10 cellular contexts compared by ENCODE assay signal in the genomic region with DNA sequence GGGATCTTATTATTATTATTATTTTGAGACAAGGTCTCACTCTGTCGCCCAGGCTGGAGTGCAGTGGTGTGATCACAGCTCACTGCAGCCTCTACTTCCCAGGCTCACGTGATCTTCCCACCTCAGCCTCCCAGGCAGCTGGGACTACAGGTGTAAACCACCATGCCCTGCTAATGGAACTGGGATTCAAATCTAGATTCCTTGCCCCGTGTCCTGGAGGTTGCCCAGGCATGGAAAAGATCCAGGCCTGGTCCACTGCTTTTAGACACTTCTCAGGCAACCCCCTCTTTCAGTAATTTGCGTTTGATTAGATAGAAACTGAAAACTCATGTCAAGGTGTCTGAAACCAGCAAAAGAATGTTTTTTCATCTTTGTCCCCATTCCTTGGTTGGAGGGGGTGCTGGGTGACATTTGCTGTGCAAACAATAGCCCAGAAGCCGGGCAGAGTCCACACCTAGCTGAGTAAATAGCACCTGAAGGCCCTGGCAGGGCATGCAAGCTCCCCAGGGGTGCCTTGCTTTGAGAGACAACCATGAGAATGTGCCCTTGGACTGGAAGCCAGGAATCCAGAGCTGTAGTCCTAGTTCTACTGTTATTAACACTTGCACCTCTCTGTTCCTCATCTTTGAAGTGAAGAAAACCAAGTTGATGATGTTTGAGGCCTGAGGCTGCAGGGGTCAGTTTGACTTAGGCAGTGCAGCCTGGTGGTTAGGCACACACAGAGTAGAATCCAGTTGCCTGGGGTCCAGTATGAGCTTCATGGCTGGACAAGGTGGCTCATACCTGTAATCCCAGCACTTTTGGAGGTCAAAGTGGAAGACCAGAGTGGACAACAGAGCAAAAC. TPM values are rescaled to one million over a fixed set of nuclear protein-coding genes. Genes with fewer than 3 reads are reported as not detected.
DNase-seq lines count a peak whose midpoint lies in the region; ATAC-seq and TF ChIP-seq lines count a peak whose summit lies in the region.
"Had no signal": no experiment of that assay in that cellular context is flagged by ENCODE, and none has a peak within 500 bp of the region (broad histone marks: within the 10 kb centered on the region; RNA-seq: fewer than 3 reads in every experiment).

No MANE protein-coding gene starts in this region.

- H3K9me3 ChIP-seq in BLaER1 treated with 17β-estradiol and CSF1 and Interleukin-3, amounts not matched to agents 10 nM and 100 nM (replicated peaks in 1 of 11): no peaks in the 10 kb centered on the region
- H3K9me3 ChIP-seq in mucosa of descending colon (no peaks in the 10 kb centered on the region), ovary (no peaks in the 10 kb centered on the region), aorta (ENCODE audit: control insufficient read depth, low read length) (no peaks in the 10 kb centered on the region)

- 69 to 76% (median 73%) methylated on average over 5 of the region's 5 CpGs for WGBS in ovary, 3 donors
- 74 to 90% methylated on average over 5 of the region's 5 CpGs for WGBS in aorta, 2 donors

- H3K4me1 ChIP-seq in BLaER1 treated with 17β-estradiol and CSF1 and Interleukin-3, amounts not matched to agents 10 nM and 100 nM: peaks cover 93 to 100% (median 95%) of the 10 kb centered on the region in 10 experiments
- H3K4me1 ChIP-seq in mucosa of descending colon (ENCODE audit: low read depth) (peaks cover 31% of the 10 kb centered on the region), ovary (ENCODE audit: insufficient read depth) (peaks cover 7% of the 10 kb centered on the region), aorta (ENCODE audit: control insufficient read depth in 1 of 2, insufficient read depth in 2 of 2, low read length in 2 of 2) (no peaks in the 10 kb centered on the region)

- no peaks in the 10 kb centered on the region for H3K27me3 ChIP-seq in BLaER1 treated with 17β-estradiol and CSF1 and Interleukin-3, amounts not matched to agents 10 nM and 100 nM
- H3K27me3 ChIP-seq in ovary (no peaks in the 10 kb centered on the region), aorta (ENCODE audit: control insufficient read depth in 1 of 2, insufficient read depth in 2 of 2, low read length in 1 of 2) (no peaks in the 10 kb centered on the region)

- DNase-seq in NCI-H146 treated with DMSO at 0.1 percent for 48 hours (lab: John Stamatoyannopoulos, UW; ENCODE audit: unreplicated experiment) (peak; percentile 26), mucosa of descending colon (peak; percentile 65 to 72 (median 70)), ovary (no peak), AG08395 (ENCODE audit: low spot score) (no peak), aorta (no peak)
- DNase-seq: midbrain had no signal

- peak overlapping the region; percentile 79 to 99 (median 91) for H3K4me2 ChIP-seq in BLaER1 treated with 17β-estradiol and CSF1 and Interleukin-3, amounts not matched to agents 10 nM and 100 nM

- H3K27ac ChIP-seq in BLaER1 treated with 17β-estradiol and CSF1 and Interleukin-3, amounts not matched to agents 10 nM and 100 nM: peak overlapping the region; percentile 68 to 99 (median 91); a peak in 21 of 22 replicates
- H3K27ac ChIP-seq in ovary (peak overlapping the region in 1 of 2 donors; percentile 56), aorta (ENCODE audit: low read depth in 1 of 2, low read length in 2 of 2) (no peak overlapping the region)
- H3K27ac ChIP-seq: SK-N-MC had no signal

- intact Hi-C loops in mucosa of descending colon (cut with DNase I, micrococcal nuclease) (loop anchor here in 1 of 2 donors (10.0 kb wide), 1 partner anchor 215 kb away; no protein-coding TSS in a partner anchor), ovary (cut with DNase I) (loop anchor here in 1 of 4 donors (10.0 kb wide), 1 partner anchor 215 kb away; no protein-coding TSS in a partner anchor), aorta (cut with DNase I) (loop anchor here (10.0 kb wide), 2 partner anchors 765 to 795 kb away; no protein-coding TSS in a partner anchor)

- no peak for TF ChIP-seq EP300 in ovary (IDR thresholded peaks at IDR 0.05)

- no peak for TF ChIP-seq POLR2A in ovary (IDR thresholded peaks at IDR 0.05)

- peak overlapping the region; percentile 57 to 79 (median 73); a peak in 20 of 22 replicates for H3K9ac ChIP-seq in BLaER1 treated with 17β-estradiol and CSF1 and Interleukin-3, amounts not matched to agents 10 nM and 100 nM

- H4K20me1 ChIP-seq in BLaER1 treated with 17β-estradiol and CSF1 and Interleukin-3, amounts not matched to agents 10 nM and 100 nM: no peaks in the 10 kb centered on the region

- no peak for TF ChIP-seq CTCF in mucosa of descending colon (IDR thresholded peaks at IDR 0.05)
- no peak for TF ChIP-seq CTCF in ovary (IDR thresholded peaks at IDR 0.05)

- peak; percentile 51 for ATAC-seq in GM19035 (IDR thresholded peaks at IDR 0.05; ENCODE audit: unreplicated experiment)
- ATAC-seq in mucosa of descending colon: peak; percentile 72
- ATAC-seq in HG02610 (IDR thresholded peaks at IDR 0.05; ENCODE audit: unreplicated experiment): no peak
- ATAC-seq in aorta (ENCODE audit: low FRiP score): no peak

- peaks cover 0 to 3% (median 0%) of the 10 kb centered on the region in 11 experiments; a peak in 1 of 22 replicates for H3K36me3 ChIP-seq in BLaER1 treated with 17β-estradiol and CSF1 and Interleukin-3, amounts not matched to agents 10 nM and 100 nM
- H3K36me3 ChIP-seq in mucosa of descending colon (ENCODE audit: low read depth) (no peaks in the 10 kb centered on the region), ovary (no peaks in the 10 kb centered on the region), aorta (ENCODE audit: control insufficient read depth in 1 of 2, insufficient read depth in 2 of 2, low read length in 1 of 2) (no peaks in the 10 kb centered on the region)

- H3K4me3 ChIP-seq in BLaER1 treated with 17β-estradiol and CSF1 and Interleukin-3, amounts not matched to agents 10 nM and 100 nM: peak overlapping the region in 4 of 10 experiments; percentile 12 to 58 (median 40); a peak in 2 of 20 replicates
- H3K4me3 ChIP-seq in mucosa of descending colon (no peak overlapping the region), ovary (no peak overlapping the region), aorta (ENCODE audit: low read length in 2 of 2) (no peak overlapping the region)
- H3K4me3 ChIP-seq: SK-N-MC had no signal

RNA-seq across cellular contexts. Expression of a gene that starts 19.1 kb away (rescaled TPM):
- total RNA-seq in mucosa of descending colon (100 to 1,000 TPM; 116 to 238 (median 132) TPM), ovary (100 to 1,000 TPM; 115 to 229 (median 138) TPM), aorta (100 to 1,000 TPM; 118 to 143 TPM)
- polyA plus RNA-seq in ovary (100 to 1,000 TPM in 1 of 2 donors, 10 to 100 TPM in 1; 53.1 to 154 TPM), aorta (10 to 100 TPM; 49.3 to 73.5 TPM)

RNA-seq across cellular contexts. Expression of a gene that starts 47.0 kb away (rescaled TPM):
- total RNA-seq in mucosa of descending colon (10 to 100 TPM; 14.4 to 26.6 (median 17.1) TPM), ovary (10 to 100 TPM; 14.9 to 24.7 (median 22.8) TPM), aorta (10 to 100 TPM; 20.3 to 26.9 TPM)
- polyA plus RNA-seq in ovary (10 to 100 TPM; 11.7 to 34.2 TPM), aorta (1 to 10 TPM; 6.7 to 9.6 TPM)

Comparison
In these comparisons a context has a peak if more than half of its experiments do, and no peak if none do; other contexts are left out.
1. H3K27ac ChIP-seq: peak in BLaER1 treated with 17β-estradiol and CSF1 and Interleukin-3, amounts not matched to agents 10 nM and 100 nM (11 of 11); none in aorta (0 of 2).
2. ATAC-seq: peak in GM19035 (single experiment) and mucosa of descending colon (single experiment); none in HG02610 (single experiment) and aorta (single experiment).
3. DNase-seq: peak in NCI-H146 treated with DMSO at 0.1 percent for 48 hours (single experiment) and mucosa of descending colon (3 of 3); none in ovary (0 of 5), AG08395 (single experiment) and aorta (0 of 2).